ENCODE assay signal across 1 cellular context in genomic region chr12:9648701-9649531, GRCh38.
TF ChIP-seq lines count a peak whose summit lies in the region.

No MANE protein-coding gene starts in this region.

TF ChIP-seq in WTC11, 78 proteins besides CTCF, POLR2A, EP300 and RAD21 (continued from another document):
- TF ChIP-seq, protein P1, sequence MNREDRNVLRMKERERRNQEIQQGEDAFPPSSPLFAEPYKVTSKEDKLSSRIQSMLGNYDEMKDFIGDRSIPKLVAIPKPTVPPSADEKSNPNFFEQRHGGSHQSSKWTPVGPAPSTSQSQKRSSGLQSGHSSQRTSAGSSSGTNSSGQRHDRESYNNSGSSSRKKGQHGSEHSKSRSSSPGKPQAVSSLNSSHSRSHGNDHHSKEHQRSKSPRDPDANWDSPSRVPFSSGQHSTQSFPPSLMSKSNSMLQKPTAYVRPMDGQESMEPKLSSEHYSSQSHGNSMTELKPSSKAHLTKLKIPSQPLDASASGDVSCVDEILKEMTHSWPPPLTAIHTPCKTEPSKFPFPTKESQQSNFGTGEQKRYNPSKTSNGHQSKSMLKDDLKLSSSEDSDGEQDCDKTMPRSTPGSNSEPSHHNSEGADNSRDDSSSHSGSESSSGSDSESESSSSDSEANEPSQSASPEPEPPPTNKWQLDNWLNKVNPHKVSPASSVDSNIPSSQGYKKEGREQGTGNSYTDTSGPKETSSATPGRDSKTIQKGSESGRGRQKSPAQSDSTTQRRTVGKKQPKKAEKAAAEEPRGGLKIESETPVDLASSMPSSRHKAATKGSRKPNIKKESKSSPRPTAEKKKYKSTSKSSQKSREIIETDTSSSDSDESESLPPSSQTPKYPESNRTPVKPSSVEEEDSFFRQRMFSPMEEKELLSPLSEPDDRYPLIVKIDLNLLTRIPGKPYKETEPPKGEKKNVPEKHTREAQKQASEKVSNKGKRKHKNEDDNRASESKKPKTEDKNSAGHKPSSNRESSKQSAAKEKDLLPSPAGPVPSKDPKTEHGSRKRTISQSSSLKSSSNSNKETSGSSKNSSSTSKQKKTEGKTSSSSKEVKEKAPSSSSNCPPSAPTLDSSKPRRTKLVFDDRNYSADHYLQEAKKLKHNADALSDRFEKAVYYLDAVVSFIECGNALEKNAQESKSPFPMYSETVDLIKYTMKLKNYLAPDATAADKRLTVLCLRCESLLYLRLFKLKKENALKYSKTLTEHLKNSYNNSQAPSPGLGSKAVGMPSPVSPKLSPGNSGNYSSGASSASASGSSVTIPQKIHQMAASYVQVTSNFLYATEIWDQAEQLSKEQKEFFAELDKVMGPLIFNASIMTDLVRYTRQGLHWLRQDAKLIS (CRISPR knock-in tag; IDR thresholded peaks at IDR 0.05; ENCODE audit: borderline replicate concordance): no peak
- TF ChIP-seq ZBTB21 (CRISPR knock-in tag; IDR thresholded peaks at IDR 0.05; ENCODE audit: borderline replicate concordance) (no peak), SMAD3 (CRISPR knock-in tag; IDR thresholded peaks at IDR 0.05; ENCODE audit: borderline replicate concordance) (no peak), ZNF416 (CRISPR knock-in tag; IDR thresholded peaks at IDR 0.05) (no peak), ZMAT4 (CRISPR knock-in tag; IDR thresholded peaks at IDR 0.05) (no peak), TEAD4 (CRISPR knock-in tag; IDR thresholded peaks at IDR 0.05) (no peak)
- TF ChIP-seq, protein P2, sequence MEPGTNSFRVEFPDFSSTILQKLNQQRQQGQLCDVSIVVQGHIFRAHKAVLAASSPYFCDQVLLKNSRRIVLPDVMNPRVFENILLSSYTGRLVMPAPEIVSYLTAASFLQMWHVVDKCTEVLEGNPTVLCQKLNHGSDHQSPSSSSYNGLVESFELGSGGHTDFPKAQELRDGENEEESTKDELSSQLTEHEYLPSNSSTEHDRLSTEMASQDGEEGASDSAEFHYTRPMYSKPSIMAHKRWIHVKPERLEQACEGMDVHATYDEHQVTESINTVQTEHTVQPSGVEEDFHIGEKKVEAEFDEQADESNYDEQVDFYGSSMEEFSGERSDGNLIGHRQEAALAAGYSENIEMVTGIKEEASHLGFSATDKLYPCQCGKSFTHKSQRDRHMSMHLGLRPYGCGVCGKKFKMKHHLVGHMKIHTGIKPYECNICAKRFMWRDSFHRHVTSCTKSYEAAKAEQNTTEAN (CRISPR knock-in tag; IDR thresholded peaks at IDR 0.05): no peak
TF ChIP-seq in WTC11: peak in this region for 0.
